9 cellular contexts compared by ENCODE assay signal in genomic region chr17:40312893-40313659, GRCh38. TPM values are rescaled to one million over a fixed set of nuclear protein-coding genes. Genes with fewer than 3 reads are reported as not detected.
DNase-seq lines count a peak whose midpoint lies in the region; ATAC-seq and TF ChIP-seq lines count a peak whose summit lies in the region.
"Had no signal": no experiment of that assay in that cellular context is flagged by ENCODE, and none has a peak within 500 bp of the region (broad histone marks: within the 10 kb centered on the region; RNA-seq: fewer than 3 reads in every experiment).

No MANE protein-coding gene starts in this region.

- CTCF ChIA-PET in activated CD4-positive, alpha-beta memory T cell treated with anti-CD3 and anti-CD28 coated beads for 36 hours (lab: Charles Lee): interaction anchor here (0.8 to 1.3 kb wide), 3 partner anchors 10 to 42 kb away, joined by 3 to 6 read pairs (median 4); no protein-coding TSS in a partner anchor
- CTCF ChIA-PET in activated CD4-positive, alpha-beta memory T cell treated with anti-CD3 and anti-CD28 coated beads, Interleukin-2, amount 10 ng/mL, durations not matched to agents 7 days and 5 days (lab: Charles Lee): interaction anchor here (0.9 kb wide), 1 partner anchor 11 kb away, joined by 3 read pairs; no protein-coding TSS in a partner anchor
- CTCF ChIA-PET in activated B cell treated with CpG ODN at 0.5 μM for 24 hours (lab: Charles Lee): interaction anchor here (17.3 kb wide), 1 partner anchor 40 kb away, joined by 466 read pairs; no protein-coding TSS in a partner anchor

- no peak for TF ChIP-seq POLR2A in thyroid gland (IDR thresholded peaks at IDR 0.05)

- H3K36me3 ChIP-seq in lung (ENCODE audit: control insufficient read depth in 2 of 2, insufficient read depth in 2 of 2, low read length in 2 of 2): no peaks in the 10 kb centered on the region
- H3K36me3 ChIP-seq in thyroid gland: no peaks in the 10 kb centered on the region

- TF ChIP-seq CTCF in activated B cell treated with CpG ODN at 0.5 μM for 24 hours (IDR thresholded peaks at IDR 0.05) (no peak), lung (IDR thresholded peaks at IDR 0.05; ENCODE audit: control extremely low read depth, extremely low read depth) (no peak), thyroid gland (IDR thresholded peaks at IDR 0.05) (no peak)

- no peaks in the 10 kb centered on the region for H3K27me3 ChIP-seq in lung (ENCODE audit: control insufficient read depth, insufficient read depth)
- H3K27me3 ChIP-seq in thyroid gland: no peaks in the 10 kb centered on the region

- H3K4me3 ChIP-seq in lung: no peak overlapping the region
- no peak overlapping the region for H3K4me3 ChIP-seq in thyroid gland (replicated peaks in 1 of 3)

- intact Hi-C loops in activated CD4-positive, alpha-beta memory T cell treated with anti-CD3 and anti-CD28 coated beads for 36 hours (cut with micrococcal nuclease): no loop called here
- intact Hi-C loops in activated B cell treated with CpG ODN at 0.5 μM for 24 hours (cut with micrococcal nuclease) (no loop called here), thyroid gland (cut with DNase I) (loop anchor here (2.0 kb wide), 1 partner anchor 32 kb away; no protein-coding TSS in a partner anchor)

- no peaks in the 10 kb centered on the region for H3K9me3 Mint-ChIP-seq in activated CD4-positive, alpha-beta memory T cell treated with anti-CD3 and anti-CD28 coated beads for 36 hours
- no peaks in the 10 kb centered on the region for H3K9me3 Mint-ChIP-seq in activated CD4-positive, alpha-beta memory T cell treated with anti-CD3 and anti-CD28 coated beads, Interleukin-2, amount 10 ng/mL, durations not matched to agents 7 days and 5 days
- no peaks in the 10 kb centered on the region for H3K9me3 Mint-ChIP-seq in activated B cell treated with CpG ODN at 0.5 μM for 24 hours
- H3K9me3 Mint-ChIP-seq: T-helper 1 cell treated with Interleukin-12 subunit alpha and Interleukin-12 subunit beta and Interleukin-4 antibody, amounts not matched to agents 30 μg/mL and 1 μg/mL, for 36 hours had no signal

- H3K4me3 Mint-ChIP-seq in activated CD4-positive, alpha-beta memory T cell treated with anti-CD3 and anti-CD28 coated beads for 36 hours: no peak overlapping the region
- no peak overlapping the region for H3K4me3 Mint-ChIP-seq in activated CD4-positive, alpha-beta memory T cell treated with anti-CD3 and anti-CD28 coated beads, Interleukin-2, amount 10 ng/mL, durations not matched to agents 7 days and 5 days
- no peak overlapping the region for H3K4me3 Mint-ChIP-seq in activated B cell treated with CpG ODN at 0.5 μM for 24 hours
- H3K4me3 Mint-ChIP-seq: T-helper 1 cell treated with Interleukin-12 subunit alpha and Interleukin-12 subunit beta and Interleukin-4 antibody, amounts not matched to agents 30 μg/mL and 1 μg/mL, for 36 hours had no signal

- no peaks in the 10 kb centered on the region for H3K36me3 Mint-ChIP-seq in activated CD4-positive, alpha-beta memory T cell treated with anti-CD3 and anti-CD28 coated beads for 36 hours
- peaks cover 2% of the 10 kb centered on the region for H3K36me3 Mint-ChIP-seq in activated CD4-positive, alpha-beta memory T cell treated with anti-CD3 and anti-CD28 coated beads, Interleukin-2, amount 10 ng/mL, durations not matched to agents 7 days and 5 days (ENCODE audit: low read depth)
- H3K36me3 Mint-ChIP-seq in activated B cell treated with CpG ODN at 0.5 μM for 24 hours (ENCODE audit: low read depth): no peaks in the 10 kb centered on the region

- peak overlapping the region; percentile 72 to 81 for H3K27ac ChIP-seq in lung (ENCODE audit: low read depth in 1 of 2, low read length in 1 of 2)
- H3K27ac ChIP-seq in thyroid gland: peak overlapping the region; percentile 82 to 96 (median 88)

- ATAC-seq in activated B cell treated with CpG ODN at 0.5 μM for 24 hours (ENCODE audit: low read depth): no peak
- no peak for ATAC-seq in lung (ENCODE audit: insufficient read depth, low FRiP score)
- ATAC-seq in HG03469 (IDR thresholded peaks at IDR 0.05; ENCODE audit: unreplicated experiment): no peak

- DNase-seq in activated CD4-positive, alpha-beta memory T cell treated with anti-CD3 and anti-CD28 coated beads for 36 hours: no peak
- DNase-seq in activated CD4-positive, alpha-beta memory T cell treated with anti-CD3 and anti-CD28 coated beads, Interleukin-2, amount 10 ng/mL, durations not matched to agents 7 days and 5 days: no peak
- DNase-seq in activated B cell treated with CpG ODN at 0.5 μM for 24 hours (no peak), lung (ENCODE audit: low spot score) (no peak), thyroid gland (peak in 1 of 2 donors; percentile 41), NCI-H2107 treated with DMSO at 0.1 percent for 48 hours (lab: John Stamatoyannopoulos, UW; ENCODE audit: unreplicated experiment) (no peak), NCI-H226 (no peak)

- H3K4me1 ChIP-seq in lung (ENCODE audit: control insufficient read depth in 2 of 2, insufficient read depth in 2 of 2, low read length in 2 of 2): peaks cover 44 to 67% of the 10 kb centered on the region in 2 donors
- H3K4me1 ChIP-seq in thyroid gland: peaks cover 82 to 97% of the 10 kb centered on the region in 2 donors

- WGBS in lung, 2 donors: 64 to 69% methylated on average over 4 of the region's 4 CpGs
- WGBS in thyroid gland, 2 donors: 52 to 63% methylated on average over 4 of the region's 4 CpGs

- H3K4me1 Mint-ChIP-seq in activated CD4-positive, alpha-beta memory T cell treated with anti-CD3 and anti-CD28 coated beads for 36 hours (ENCODE audit: low read depth): peaks cover 62% of the 10 kb centered on the region
- peaks cover 79% of the 10 kb centered on the region for H3K4me1 Mint-ChIP-seq in activated CD4-positive, alpha-beta memory T cell treated with anti-CD3 and anti-CD28 coated beads, Interleukin-2, amount 10 ng/mL, durations not matched to agents 7 days and 5 days
- H3K4me1 Mint-ChIP-seq in activated B cell treated with CpG ODN at 0.5 μM for 24 hours: peaks cover 41% of the 10 kb centered on the region

- POLR2A ChIA-PET in activated CD4-positive, alpha-beta memory T cell treated with anti-CD3 and anti-CD28 coated beads for 36 hours (lab: Charles Lee): no interaction called here
- POLR2A ChIA-PET in activated CD4-positive, alpha-beta memory T cell treated with anti-CD3 and anti-CD28 coated beads, Interleukin-2, amount 10 ng/mL, durations not matched to agents 7 days and 5 days (lab: Charles Lee): interaction anchor here (0.7 to 12.1 kb wide), 5 partner anchors 11 to 28 kb away, joined by 3 to 129 read pairs (median 3); no protein-coding TSS in a partner anchor
- POLR2A ChIA-PET in activated B cell treated with CpG ODN at 0.5 μM for 24 hours (lab: Charles Lee): interaction anchor here (9.6 kb wide), 1 partner anchor 12 kb away, joined by 154 read pairs; no protein-coding TSS in a partner anchor

- peak overlapping the region; percentile 28 for H3K27ac Mint-ChIP-seq in activated CD4-positive, alpha-beta memory T cell treated with anti-CD3 and anti-CD28 coated beads for 36 hours
- H3K27ac Mint-ChIP-seq in activated CD4-positive, alpha-beta memory T cell treated with anti-CD3 and anti-CD28 coated beads, Interleukin-2, amount 10 ng/mL, durations not matched to agents 7 days and 5 days: no peak overlapping the region
- peak overlapping the region; percentile 30 for H3K27ac Mint-ChIP-seq in activated B cell treated with CpG ODN at 0.5 μM for 24 hours

- H3K9me3 ChIP-seq in lung (ENCODE audit: control insufficient read depth in 2 of 2, insufficient read depth in 1 of 2, low read length in 1 of 2): no peaks in the 10 kb centered on the region
- no peaks in the 10 kb centered on the region for H3K9me3 ChIP-seq in thyroid gland

- no peaks in the 10 kb centered on the region for H3K27me3 Mint-ChIP-seq in activated CD4-positive, alpha-beta memory T cell treated with anti-CD3 and anti-CD28 coated beads for 36 hours
- no peaks in the 10 kb centered on the region for H3K27me3 Mint-ChIP-seq in activated CD4-positive, alpha-beta memory T cell treated with anti-CD3 and anti-CD28 coated beads, Interleukin-2, amount 10 ng/mL, durations not matched to agents 7 days and 5 days
- H3K27me3 Mint-ChIP-seq in activated B cell treated with CpG ODN at 0.5 μM for 24 hours: no peaks in the 10 kb centered on the region

RNA-seq across cellular contexts. Expression of gene RARA, which starts 4.1 kb away (rescaled TPM):
- 10 to 100 TPM; 31.2 TPM for total RNA-seq in activated CD4-positive, alpha-beta memory T cell treated with anti-CD3 and anti-CD28 coated beads for 36 hours
- 10 to 100 TPM; 65.2 to 65.5 TPM for total RNA-seq in activated CD4-positive, alpha-beta memory T cell treated with anti-CD3 and anti-CD28 coated beads, Interleukin-2, amount 10 ng/mL, durations not matched to agents 7 days and 5 days
- 71.2 and 72.5 TPM in 2 replicates for total RNA-seq in activated B cell treated with CpG ODN at 0.5 μM for 24 hours
- total RNA-seq in lung: 10 to 100 TPM; 36.4 to 75.3 TPM
- 10 to 100 TPM; 49.8 to 51.7 TPM for polyA plus RNA-seq in lung
- 10 to 100 TPM; 20.0 to 60.9 (median 35.2) TPM for total RNA-seq in thyroid gland

RNA-seq across cellular contexts. Expression of gene CDC6, which starts 25.4 kb away (rescaled TPM):
- total RNA-seq in activated CD4-positive, alpha-beta memory T cell treated with anti-CD3 and anti-CD28 coated beads for 36 hours: 10 to 100 TPM; 95.6 to 95.7 TPM
- total RNA-seq in activated CD4-positive, alpha-beta memory T cell treated with anti-CD3 and anti-CD28 coated beads, Interleukin-2, amount 10 ng/mL, durations not matched to agents 7 days and 5 days: 10 to 100 TPM; 67.5 to 69.9 TPM
- 9.2 and 9.7 TPM in 2 replicates for total RNA-seq in activated B cell treated with CpG ODN at 0.5 μM for 24 hours
- total RNA-seq in lung: 1 to 10 TPM; 5.5 to 5.7 TPM
- 1 to 10 TPM; 3.3 to 6.0 TPM for polyA plus RNA-seq in lung
- total RNA-seq in thyroid gland: 1 to 10 TPM in 1 of 4 donors, under 1 TPM in 3; 0.63 to 5.2 (median 0.79) TPM

RNA-seq across cellular contexts. Expression of gene GJD3, which starts 51.5 kb away (rescaled TPM):
- under 1 TPM in 1 of 2 experiments, not detected in 1; 0.27 TPM for total RNA-seq in activated CD4-positive, alpha-beta memory T cell treated with anti-CD3 and anti-CD28 coated beads for 36 hours
- not detected for total RNA-seq in activated CD4-positive, alpha-beta memory T cell treated with anti-CD3 and anti-CD28 coated beads, Interleukin-2, amount 10 ng/mL, durations not matched to agents 7 days and 5 days
- total RNA-seq in activated B cell treated with CpG ODN at 0.5 μM for 24 hours: not detected in 2 replicates
- total RNA-seq in lung: 1 to 10 TPM in 1 of 2 donors, not detected in 1; 3.6 TPM
- polyA plus RNA-seq in lung: 1 to 10 TPM in 1 of 2 donors, under 1 TPM in 1; 0.53 to 1.4 TPM
- total RNA-seq in thyroid gland: 1 to 10 TPM; 1.6 to 3.4 (median 1.7) TPM
